ENCODE assay signal across 28 cellular contexts in genomic region chr11:23252426-23252825, GRCh38.
"Had no signal": no experiment of that assay in that cellular context is flagged by ENCODE, and none has a peak within 500 bp of the region (broad histone marks: within the 10 kb centered on the region; RNA-seq: fewer than 3 reads in every experiment).

No MANE protein-coding gene starts in this region.

- H3K27me3 ChIP-seq: ascending aorta, breast epithelium, dorsolateral prefrontal cortex, esophagus squamous epithelium had no signal

- H3K27ac ChIP-seq: ascending aorta, breast epithelium, coronary artery, dorsolateral prefrontal cortex, esophagus squamous epithelium, WERI-Rb-1 had no signal

- H3K4me1 ChIP-seq: ascending aorta, breast epithelium, esophagus squamous epithelium had no signal

- ATAC-seq: activated CD4-positive, alpha-beta T cell treated with anti-CD3 and anti-CD28 coated beads for 36 hours; activated CD4-positive, CD25-positive, alpha-beta regulatory T cell treated with anti-CD3 and anti-CD28 coated beads, Interleukin-2, amount 50 U/mL, for 24 hours; activated CD8-positive, alpha-beta memory T cell treated with anti-CD3 and anti-CD28 coated beads, Interleukin-2, amount 10 ng/mL, durations not matched to agents 7 days and 5 days; activated CD8-positive, alpha-beta T cell treated with anti-CD3 and anti-CD28 coated beads, Interleukin-2, amount 10 ng/mL, durations not matched to agents 7 days and 5 days; activated naive CD4-positive, alpha-beta T cell treated with anti-CD3 and anti-CD28 coated beads, Interleukin-2, amount 50 U/mL, for 72 hours; T-helper 17 cell had no signal

- H3K36me3 ChIP-seq: ascending aorta, breast epithelium, esophagus squamous epithelium, WERI-Rb-1 had no signal

- H3K4me3 ChIP-seq: ascending aorta, breast epithelium, coronary artery, dorsolateral prefrontal cortex, esophagus squamous epithelium had no signal

- H3K9me3 ChIP-seq: ascending aorta, breast epithelium, esophagus squamous epithelium had no signal

- DNase-seq: activated B cell treated with CpG ODN at 0.5 μM for 24 hours; activated CD4-positive, alpha-beta memory T cell treated with anti-CD3 and anti-CD28 coated beads for 36 hours; activated CD4-positive, alpha-beta T cell treated with anti-CD3 and anti-CD28 coated beads for 36 hours; activated CD4-positive, alpha-beta T cell treated with anti-CD3 and anti-CD28 coated beads, Interleukin-2, amount 10 ng/mL, durations not matched to agents 24 days and 14 days; activated CD8-positive, alpha-beta memory T cell treated with anti-CD3 and anti-CD28 coated beads, Interleukin-2, amount 10 ng/mL, durations not matched to agents 7 days and 5 days; activated CD8-positive, alpha-beta memory T cell treated with anti-CD3 and anti-CD28 coated beads, Interleukin-2, amount 50 U/mL, for 4 hours; activated CD8-positive, alpha-beta T cell treated with anti-CD3 and anti-CD28 coated beads, Interleukin-2, amount 10 ng/mL, durations not matched to agents 7 days and 5 days; activated gamma-delta T cell; activated naive CD4-positive, alpha-beta T cell; activated naive CD4-positive, alpha-beta T cell treated with anti-CD3 and anti-CD28 coated beads, Interleukin-2, amount 10 ng/mL, durations not matched to agents 7 days and 5 days; activated naive CD8-positive, alpha-beta T cell treated with anti-CD3 and anti-CD28 coated beads, Interleukin-2, amount 10 ng/mL, durations not matched to agents 7 days and 5 days; activated T-cell treated with anti-CD3 and anti-CD28 coated beads, Interleukin-2, amount 50 U/mL, for 1 hour; activated T-cell treated with anti-CD3 and anti-CD28 coated beads, Interleukin-2, amount 50 U/mL, for 48 hours; dorsolateral prefrontal cortex; effector memory CD4-positive, alpha-beta T cell; endodermal cell; erythroblast; esophagus squamous epithelium; head of caudate nucleus; hippocampal formation; T-helper 17 cell; T1000; WERI-Rb-1 had no signal
